ENCODE assay signal across 32 cellular contexts in genomic region chr16:53803998-53804397, GRCh38.
"Had no signal": no experiment of that assay in that cellular context is flagged by ENCODE, and none has a peak within 500 bp of the region (broad histone marks: within the 10 kb centered on the region; RNA-seq: fewer than 3 reads in every experiment).

No MANE protein-coding gene starts in this region.

- H3K36me3 ChIP-seq: brain microvascular endothelial cell, cardiac muscle cell, colonic mucosa, SJCRH30 had no signal

- H3K27ac Mint-ChIP-seq: activated CD4-positive, alpha-beta memory T cell treated with anti-CD3 and anti-CD28 coated beads, Interleukin-2, amount 10 ng/mL, durations not matched to agents 7 days and 5 days; activated CD4-positive, alpha-beta T cell treated with anti-CD3 and anti-CD28 coated beads for 36 hours; activated CD8-positive, alpha-beta memory T cell treated with anti-CD3 and anti-CD28 coated beads, Interleukin-2, amount 10 ng/mL, durations not matched to agents 7 days and 5 days; activated naive CD8-positive, alpha-beta T cell treated with anti-CD3 and anti-CD28 coated beads for 36 hours had no signal

- H3K27me3 Mint-ChIP-seq: activated CD4-positive, alpha-beta memory T cell treated with anti-CD3 and anti-CD28 coated beads, Interleukin-2, amount 10 ng/mL, durations not matched to agents 7 days and 5 days; activated CD4-positive, alpha-beta T cell treated with anti-CD3 and anti-CD28 coated beads for 36 hours; activated CD8-positive, alpha-beta memory T cell treated with anti-CD3 and anti-CD28 coated beads, Interleukin-2, amount 10 ng/mL, durations not matched to agents 7 days and 5 days; activated naive CD8-positive, alpha-beta T cell treated with anti-CD3 and anti-CD28 coated beads for 36 hours; central memory CD8-positive, alpha-beta T cell had no signal

- H3K4me3 ChIP-seq: cardiac muscle cell, colonic mucosa, SJCRH30, SK-N-MC had no signal

- H3K9me3 ChIP-seq: colonic mucosa, SJCRH30 had no signal

- H3K9me3 Mint-ChIP-seq: central memory CD8-positive, alpha-beta T cell had no signal

- DNase-seq: activated CD4-positive, alpha-beta memory T cell treated with anti-CD3 and anti-CD28 coated beads, Interleukin-2, amount 10 ng/mL, durations not matched to agents 7 days and 5 days; activated CD4-positive, alpha-beta T cell treated with anti-CD3 and anti-CD28 coated beads for 36 hours; activated CD8-positive, alpha-beta memory T cell treated with anti-CD3 and anti-CD28 coated beads for 24 hours; activated CD8-positive, alpha-beta memory T cell treated with anti-CD3 and anti-CD28 coated beads, Interleukin-2, amount 10 ng/mL, durations not matched to agents 7 days and 5 days; activated CD8-positive, alpha-beta memory T cell treated with anti-CD3 and anti-CD28 coated beads, Interleukin-2, amount 50 U/mL, for 48 hours; activated effector memory CD4-positive, alpha-beta T cell treated with Interleukin-2 at 50 U/mL for 16 hours; activated naive CD4-positive, alpha-beta T cell treated with anti-CD3 and anti-CD28 coated beads, Interleukin-2, amount 50 U/mL, for 16 hours; activated naive CD8-positive, alpha-beta T cell treated with anti-CD3 and anti-CD28 coated beads for 36 hours; activated T-cell treated with anti-CD3 and anti-CD28 coated beads, Interleukin-2, amount 50 U/mL, for 48 hours; amniotic stem cell; aorta; brain microvascular endothelial cell; colonic mucosa; NCI-H1092 treated with DMSO at 0.1 percent for 48 hours; NCI-H1417; NCI-H146; NCI-H187; NCI-H2029 treated with DMSO at 0.1 percent for 48 hours; NCI-H2107; NCI-H2171; NCI-H446; NCI-H510A treated with DMSO at 0.1 percent for 48 hours; NCI-H748 treated with DMSO at 0.1 percent for 48 hours; NK-92 treated with Interleukin-12 subunit alpha and Interleukin-12 subunit beta, amount 100 ng/mL, for 24 hours; SHP77; SJCRH30; T1000 had no signal

- H3K27ac ChIP-seq: brain microvascular endothelial cell, cardiac muscle cell, colonic mucosa, SJCRH30, SK-N-MC had no signal

- H3K27me3 ChIP-seq: brain microvascular endothelial cell, cardiac muscle cell, colonic mucosa, SJCRH30 had no signal

- H3K4me1 ChIP-seq: colonic mucosa, SJCRH30 had no signal

- H3K4me3 Mint-ChIP-seq: activated CD4-positive, alpha-beta memory T cell treated with anti-CD3 and anti-CD28 coated beads, Interleukin-2, amount 10 ng/mL, durations not matched to agents 7 days and 5 days; activated CD4-positive, alpha-beta T cell treated with anti-CD3 and anti-CD28 coated beads for 36 hours; activated CD8-positive, alpha-beta memory T cell treated with anti-CD3 and anti-CD28 coated beads, Interleukin-2, amount 10 ng/mL, durations not matched to agents 7 days and 5 days; activated naive CD8-positive, alpha-beta T cell treated with anti-CD3 and anti-CD28 coated beads for 36 hours; central memory CD8-positive, alpha-beta T cell had no signal

- ATAC-seq: activated CD4-positive, alpha-beta T cell treated with anti-CD3 and anti-CD28 coated beads for 36 hours; activated CD4-positive, CD25-positive, alpha-beta regulatory T cell treated with anti-CD3 and anti-CD28 coated beads, Interleukin-2, amount 50 U/mL, for 24 hours; activated CD8-positive, alpha-beta memory T cell treated with anti-CD3 and anti-CD28 coated beads, Interleukin-2, amount 10 ng/mL, durations not matched to agents 7 days and 5 days; Panc1 had no signal
